ENCODE assay signal across 21 cellular contexts in genomic region chr14:23864856-23865255, GRCh38.
DNase-seq lines count a peak whose midpoint lies in the region; ATAC-seq and TF ChIP-seq lines count a peak whose summit lies in the region.
"Had no signal": no experiment of that assay in that cellular context is flagged by ENCODE, and none has a peak within 500 bp of the region (broad histone marks: within the 10 kb centered on the region; RNA-seq: fewer than 3 reads in every experiment).

No MANE protein-coding gene starts in this region.

- H4K20me1 ChIP-seq in osteoblast (ENCODE audit: insufficient read depth, low read length), result no peaks in the 10 kb centered on the region
- no peaks in the 10 kb centered on the region for H4K20me1 ChIP-seq in neural progenitor cell (ENCODE audit: low read depth)

- no peak overlapping the region for H3K9ac ChIP-seq in neural progenitor cell

- no peak overlapping the region for H2AFZ ChIP-seq in osteoblast (ENCODE audit: low read length)
- H2AFZ ChIP-seq in neural progenitor cell (replicated peaks), result no peak overlapping the region

- H3K27ac Mint-ChIP-seq in neural progenitor cell, result no peak overlapping the region
- H3K27ac Mint-ChIP-seq: H9 had no signal

- H3K79me2 ChIP-seq in osteoblast (ENCODE audit: insufficient read depth, low read length) (no peaks in the 10 kb centered on the region), neural progenitor cell (ENCODE audit: low read depth) (no peaks in the 10 kb centered on the region)

- H3K27ac ChIP-seq in osteoblast (ENCODE audit: low read depth, low read length), result no peak overlapping the region
- no peak overlapping the region for H3K27ac ChIP-seq in neural progenitor cell
- H3K27ac ChIP-seq: C4-2B had no signal

- H3K9me3 Mint-ChIP-seq in neural progenitor cell, result no peaks in the 10 kb centered on the region

- TF ChIP-seq CTCF in osteoblast (IDR thresholded peaks at IDR 0.05; ENCODE audit: extremely low read depth, low read depth, low read length), result no peak
- TF ChIP-seq CTCF in neural progenitor cell (IDR thresholded peaks at IDR 0.05), result no peak

- peaks cover 3% of the 10 kb centered on the region for H3K27me3 Mint-ChIP-seq in neural progenitor cell (ENCODE audit: insufficient read depth, low read depth)

- no peaks in the 10 kb centered on the region for H3K36me3 Mint-ChIP-seq in neural progenitor cell

- no peak overlapping the region for H3K4me3 Mint-ChIP-seq in neural progenitor cell
- H3K4me3 Mint-ChIP-seq: H9 had no signal

- DNase-seq in DMS 273 treated with DMSO at 0.1 percent for 48 hours (lab: John Stamatoyannopoulos, UW) (peak; percentile 59), LHCN-M2 (ENCODE audit: low read depth) (peak; percentile 61), SHP77 treated with DMSO at 0.1 percent for 48 hours (lab: John Stamatoyannopoulos, UW) (peak; percentile 27), osteoblast (ENCODE audit: insufficient read length, low spot score, missing footprints) (peak; percentile 4), NCI-H774 (lab: John Stamatoyannopoulos, UW) (no peak), neural progenitor cell (ENCODE audit: low spot score) (no peak)
- DNase-seq in effector CD8-positive, alpha-beta T cell (lab: John Stamatoyannopoulos, UW), result no peak
- DNase-seq: ACHN, AML-193, H9, Kasumi-1, MM.1S, NCI-H1105 treated with DMSO at 0.1 percent for 48 hours, NCI-H1694 treated with DMSO at 0.1 percent for 48 hours, NCI-H2227 treated with DMSO at 0.1 percent for 48 hours, NCI-H510A treated with DMSO at 0.1 percent for 48 hours, RPMI8226, SW 1271, T-helper 2 cell had no signal

- peaks cover 11% of the 10 kb centered on the region for H3K4me1 Mint-ChIP-seq in neural progenitor cell
- H3K4me1 Mint-ChIP-seq: H9 had no signal

- no peaks in the 10 kb centered on the region for H3K9me3 ChIP-seq in osteoblast (ENCODE audit: low read depth, low read length)
- H3K9me3 ChIP-seq in neural progenitor cell (ENCODE audit: low read depth), result peaks cover 4% of the 10 kb centered on the region

- H3F3A ChIP-seq in neural progenitor cell (ENCODE audit: low read depth), result no peaks in the 10 kb centered on the region

- H3K4me3 ChIP-seq in osteoblast (ENCODE audit: insufficient read depth, low read length), result no peak overlapping the region
- no peak overlapping the region for H3K4me3 ChIP-seq in neural progenitor cell

- H3K4me2 ChIP-seq in osteoblast (ENCODE audit: insufficient read depth, low read length) (no peak overlapping the region), neural progenitor cell (no peak overlapping the region)

- peaks cover 6% of the 10 kb centered on the region for H3K27me3 ChIP-seq in osteoblast (ENCODE audit: insufficient read depth, low read length)
- no peaks in the 10 kb centered on the region for H3K27me3 ChIP-seq in neural progenitor cell

- H3K4me1 ChIP-seq in osteoblast (ENCODE audit: insufficient read depth, low read length) (no peaks in the 10 kb centered on the region), neural progenitor cell (no peaks in the 10 kb centered on the region)

- no peaks in the 10 kb centered on the region for H3K36me3 ChIP-seq in osteoblast (ENCODE audit: insufficient read depth, low read length)
- H3K36me3 ChIP-seq in neural progenitor cell, result no peaks in the 10 kb centered on the region

- no peak for ATAC-seq in HG02852 (IDR thresholded peaks at IDR 0.05; ENCODE audit: unreplicated experiment)

Comparison
In these comparisons a context has a peak if more than half of its experiments do, and no peak if none do; other contexts are left out.
1. DNase-seq: peak in DMS 273 treated with DMSO at 0.1 percent for 48 hours (single experiment), LHCN-M2 (single experiment), SHP77 treated with DMSO at 0.1 percent for 48 hours (single experiment) and osteoblast (single experiment); none in NCI-H774 (single experiment), neural progenitor cell (single experiment) and effector CD8-positive, alpha-beta T cell (single experiment).